In genomic region chr6:21539621-21540100, GRCh38 we compare ENCODE assay signal across 18 cellular contexts.
"Had no signal": no experiment of that assay in that cellular context is flagged by ENCODE, and none has a peak within 500 bp of the region (broad histone marks: within the 10 kb centered on the region; RNA-seq: fewer than 3 reads in every experiment).

No MANE protein-coding gene starts in this region.

- H3K9me3 ChIP-seq: gastrocnemius medialis, mucosa of descending colon, neutrophil, right atrium auricular region, sigmoid colon, testis had no signal

- H3K27ac ChIP-seq: dorsolateral prefrontal cortex, gastrocnemius medialis, neutrophil, right atrium auricular region, skin epidermis, testis had no signal

- DNase-seq: cortex of kidney; dorsolateral prefrontal cortex; effector CD8-positive, alpha-beta T cell; gastrocnemius medialis; left colon; mucosa of descending colon; naive thymus-derived CD8-positive, alpha-beta T cell; sigmoid colon; stimulated activated CD4-positive, alpha-beta T cell treated with anti-CD3 and anti-CD28 coated beads, Interleukin-2, amount 100 ng/mL, for 24 hours; stimulated activated CD4-positive, alpha-beta T cell treated with anti-CD3 and anti-CD28 coated beads, Interleukin-4, amount 100 ng/mL, for 4 hours; stimulated activated naive B cell treated with anti-CD40 and anti-IgM and Interleukin-4, amounts not matched to agents 10 μg/mL and 1 μg/mL and 100 μg/mL, for 72 hours; stimulated activated naive CD8-positive, alpha-beta T cell treated with anti-CD3 and anti-CD28 coated beads, Interleukin-15, amount 100 ng/mL, for 72 hours; testis had no signal

- ATAC-seq: esophagus mucosa; gastrocnemius medialis; left colon; mucosa of descending colon; naive thymus-derived CD8-positive, alpha-beta T cell; stimulated activated naive B cell treated with anti-CD40 and anti-IgM and Interleukin-4, amounts not matched to agents 10 μg/mL and 1 μg/mL and 100 μg/mL, for 72 hours; stimulated activated naive CD8-positive, alpha-beta T cell treated with anti-CD3 and anti-CD28 coated beads, Interleukin-15, amount 100 ng/mL, for 72 hours had no signal

- H3K4me1 ChIP-seq: right atrium auricular region, sigmoid colon had no signal

- H3K27me3 ChIP-seq: gastrocnemius medialis, neutrophil, right atrium auricular region, sigmoid colon, testis, tibial nerve had no signal

- H3K36me3 ChIP-seq: gastrocnemius medialis, neutrophil, right atrium auricular region, sigmoid colon, tibial nerve had no signal

- H3K4me3 ChIP-seq: dorsolateral prefrontal cortex, gastrocnemius medialis, mucosa of descending colon, right atrium auricular region, sigmoid colon, skin epidermis, testis, tibial nerve had no signal
